1 cellular context compared by ENCODE assay signal in the genomic region with DNA sequence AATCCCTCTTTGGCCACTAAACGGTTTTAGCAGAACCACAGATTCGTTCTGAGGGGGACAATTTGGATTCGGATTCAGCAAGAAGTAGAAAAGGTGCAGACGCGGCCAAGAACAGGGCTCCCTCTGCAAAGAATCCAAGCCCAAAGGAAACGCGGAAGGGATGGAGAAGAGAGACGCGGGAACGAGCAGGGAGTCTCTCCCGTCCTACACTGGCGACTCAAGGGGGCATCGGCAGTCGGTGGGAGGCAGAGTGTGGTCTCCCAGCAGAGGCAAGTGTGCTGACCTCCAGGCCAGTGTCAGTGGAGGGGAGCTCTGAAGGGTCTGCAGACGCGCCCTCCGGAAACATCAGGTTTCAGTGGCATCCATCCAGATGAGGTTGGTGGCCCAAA.
TF ChIP-seq lines count a peak whose summit lies in the region.

No MANE protein-coding gene starts in this region.

TF ChIP-seq in HEK293, 187 proteins besides CTCF, POLR2A, EP300 and RAD21 (continued from another document):
- TF ChIP-seq BCL11A (tag by site-specific recombination; IDR thresholded peaks at IDR 0.05; ENCODE audit: low read depth) (no peak), SCRT2 (tag by site-specific recombination; IDR thresholded peaks at IDR 0.05) (no peak), ZNF335 (tag by site-specific recombination; conservative IDR thresholded peaks at IDR 0.05) (no peak), GLIS2 (tag by site-specific recombination; IDR thresholded peaks at IDR 0.05) (no peak), ZNF707 (tag by site-specific recombination; IDR thresholded peaks at IDR 0.05) (no peak), ZNF544 (tag by site-specific recombination; IDR thresholded peaks at IDR 0.05) (no peak), ZNF16 (tag by site-specific recombination; IDR thresholded peaks at IDR 0.05; ENCODE audit: low read depth) (no peak), ZNF211 (tag by site-specific recombination; IDR thresholded peaks at IDR 0.05; ENCODE audit: low read depth) (no peak)
- TF ChIP-seq, protein P1, sequence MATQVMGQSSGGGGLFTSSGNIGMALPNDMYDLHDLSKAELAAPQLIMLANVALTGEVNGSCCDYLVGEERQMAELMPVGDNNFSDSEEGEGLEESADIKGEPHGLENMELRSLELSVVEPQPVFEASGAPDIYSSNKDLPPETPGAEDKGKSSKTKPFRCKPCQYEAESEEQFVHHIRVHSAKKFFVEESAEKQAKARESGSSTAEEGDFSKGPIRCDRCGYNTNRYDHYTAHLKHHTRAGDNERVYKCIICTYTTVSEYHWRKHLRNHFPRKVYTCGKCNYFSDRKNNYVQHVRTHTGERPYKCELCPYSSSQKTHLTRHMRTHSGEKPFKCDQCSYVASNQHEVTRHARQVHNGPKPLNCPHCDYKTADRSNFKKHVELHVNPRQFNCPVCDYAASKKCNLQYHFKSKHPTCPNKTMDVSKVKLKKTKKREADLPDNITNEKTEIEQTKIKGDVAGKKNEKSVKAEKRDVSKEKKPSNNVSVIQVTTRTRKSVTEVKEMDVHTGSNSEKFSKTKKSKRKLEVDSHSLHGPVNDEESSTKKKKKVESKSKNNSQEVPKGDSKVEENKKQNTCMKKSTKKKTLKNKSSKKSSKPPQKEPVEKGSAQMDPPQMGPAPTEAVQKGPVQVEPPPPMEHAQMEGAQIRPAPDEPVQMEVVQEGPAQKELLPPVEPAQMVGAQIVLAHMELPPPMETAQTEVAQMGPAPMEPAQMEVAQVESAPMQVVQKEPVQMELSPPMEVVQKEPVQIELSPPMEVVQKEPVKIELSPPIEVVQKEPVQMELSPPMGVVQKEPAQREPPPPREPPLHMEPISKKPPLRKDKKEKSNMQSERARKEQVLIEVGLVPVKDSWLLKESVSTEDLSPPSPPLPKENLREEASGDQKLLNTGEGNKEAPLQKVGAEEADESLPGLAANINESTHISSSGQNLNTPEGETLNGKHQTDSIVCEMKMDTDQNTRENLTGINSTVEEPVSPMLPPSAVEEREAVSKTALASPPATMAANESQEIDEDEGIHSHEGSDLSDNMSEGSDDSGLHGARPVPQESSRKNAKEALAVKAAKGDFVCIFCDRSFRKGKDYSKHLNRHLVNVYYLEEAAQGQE (tag by site-specific recombination; IDR thresholded peaks at IDR 0.05): no peak
- TF ChIP-seq, protein P2, sequence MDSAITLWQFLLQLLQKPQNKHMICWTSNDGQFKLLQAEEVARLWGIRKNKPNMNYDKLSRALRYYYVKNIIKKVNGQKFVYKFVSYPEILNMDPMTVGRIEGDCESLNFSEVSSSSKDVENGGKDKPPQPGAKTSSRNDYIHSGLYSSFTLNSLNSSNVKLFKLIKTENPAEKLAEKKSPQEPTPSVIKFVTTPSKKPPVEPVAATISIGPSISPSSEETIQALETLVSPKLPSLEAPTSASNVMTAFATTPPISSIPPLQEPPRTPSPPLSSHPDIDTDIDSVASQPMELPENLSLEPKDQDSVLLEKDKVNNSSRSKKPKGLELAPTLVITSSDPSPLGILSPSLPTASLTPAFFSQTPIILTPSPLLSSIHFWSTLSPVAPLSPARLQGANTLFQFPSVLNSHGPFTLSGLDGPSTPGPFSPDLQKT (IDR thresholded peaks at IDR 0.05; ENCODE audit: borderline replicate concordance, low read depth, low read length): no peak
